Comparison of ENCODE assay signal across 1 cellular context in the genomic region with DNA sequence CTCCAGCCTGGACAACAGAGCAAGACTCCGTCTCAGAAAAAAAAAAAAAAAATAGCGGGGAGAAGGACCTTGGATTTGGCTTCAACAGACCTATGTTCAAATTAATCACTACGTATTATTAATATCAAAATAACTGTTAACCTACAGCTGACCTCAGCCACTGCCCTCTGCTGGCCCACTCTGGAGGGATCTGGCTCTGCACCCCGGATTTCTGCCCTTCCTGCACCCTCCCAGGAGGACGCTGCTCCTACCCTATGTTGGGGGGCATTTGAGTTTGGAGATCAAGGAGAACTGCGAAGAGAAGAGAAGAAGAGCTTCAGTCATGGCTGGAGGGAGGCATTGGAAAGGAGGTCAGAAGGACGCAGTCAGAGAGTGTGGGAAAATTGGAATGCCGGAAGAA.
TF ChIP-seq lines count a peak whose summit lies in the region.

No MANE protein-coding gene starts in this region.

TF ChIP-seq in K562, 482 proteins besides CTCF, POLR2A, EP300 and RAD21:
- no peak for TF ChIP-seq WHSC1 (IDR thresholded peaks at IDR 0.05; ENCODE audit: low read length)
- TF ChIP-seq DACH1 (IDR thresholded peaks at IDR 0.05; ENCODE audit: partially characterized antibody), result peak; percentile 33
- TF ChIP-seq, protein P1, sequence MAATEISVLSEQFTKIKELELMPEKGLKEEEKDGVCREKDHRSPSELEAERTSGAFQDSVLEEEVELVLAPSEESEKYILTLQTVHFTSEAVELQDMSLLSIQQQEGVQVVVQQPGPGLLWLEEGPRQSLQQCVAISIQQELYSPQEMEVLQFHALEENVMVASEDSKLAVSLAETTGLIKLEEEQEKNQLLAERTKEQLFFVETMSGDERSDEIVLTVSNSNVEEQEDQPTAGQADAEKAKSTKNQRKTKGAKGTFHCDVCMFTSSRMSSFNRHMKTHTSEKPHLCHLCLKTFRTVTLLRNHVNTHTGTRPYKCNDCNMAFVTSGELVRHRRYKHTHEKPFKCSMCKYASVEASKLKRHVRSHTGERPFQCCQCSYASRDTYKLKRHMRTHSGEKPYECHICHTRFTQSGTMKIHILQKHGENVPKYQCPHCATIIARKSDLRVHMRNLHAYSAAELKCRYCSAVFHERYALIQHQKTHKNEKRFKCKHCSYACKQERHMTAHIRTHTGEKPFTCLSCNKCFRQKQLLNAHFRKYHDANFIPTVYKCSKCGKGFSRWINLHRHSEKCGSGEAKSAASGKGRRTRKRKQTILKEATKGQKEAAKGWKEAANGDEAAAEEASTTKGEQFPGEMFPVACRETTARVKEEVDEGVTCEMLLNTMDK (IDR thresholded peaks at IDR 0.05; ENCODE audit: borderline replicate concordance, insufficient read depth, low read depth, low read length, poor library complexity, severe bottlenecking), result peak; percentile 38
- no peak for TF ChIP-seq TBP (optimal IDR thresholded peaks at IDR 0.05; ENCODE audit: low read depth, low read length)
- 0 out of 2 replicates have a peak, but pooled peaks have one; percentile 11 for TF ChIP-seq SMC3 (conservative IDR thresholded peaks at IDR 0.05; ENCODE audit: insufficient read depth, low read depth, low read length)
TF ChIP-seq in K562: peak in this region for 3.
